1 cellular context compared by ENCODE assay signal in the genomic region with DNA sequence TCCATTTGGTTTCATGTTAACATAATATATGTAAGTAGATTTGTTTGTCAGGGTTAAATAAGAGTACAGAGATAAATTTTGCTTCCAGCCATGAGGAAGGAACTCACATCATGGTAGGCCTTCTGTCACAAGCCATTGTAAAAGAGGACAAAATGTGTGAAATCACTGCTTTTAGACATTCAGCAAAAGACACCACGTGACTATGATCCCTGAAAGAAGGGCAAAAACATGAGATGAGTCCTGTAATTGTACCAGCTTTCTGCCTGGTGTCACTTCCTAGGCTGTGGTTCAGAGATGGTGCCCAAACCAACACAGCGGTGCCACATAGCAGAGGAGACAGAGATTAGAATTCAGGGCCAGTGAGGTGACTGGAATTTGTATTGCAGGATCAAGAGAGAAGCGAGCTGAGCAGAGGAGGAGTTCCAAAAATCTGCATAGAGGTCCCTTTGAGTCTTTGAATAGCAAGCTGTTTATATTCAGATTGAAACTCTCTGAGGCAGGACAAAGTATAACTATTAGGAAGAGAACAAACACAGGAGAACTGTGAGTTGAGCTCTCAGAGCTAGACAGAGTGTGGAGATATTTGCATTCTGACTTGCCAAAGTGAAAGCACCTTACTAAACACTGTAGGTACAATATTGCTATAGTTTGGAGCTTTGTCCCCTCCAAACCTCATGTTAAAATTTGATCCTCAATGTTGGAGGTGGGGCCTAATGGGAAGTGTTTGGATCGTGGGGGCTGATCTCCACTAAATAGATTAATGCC.
TF ChIP-seq lines count a peak whose summit lies in the region.

No MANE protein-coding gene starts in this region.

TF ChIP-seq in WTC11, 78 proteins besides CTCF, POLR2A, EP300 and RAD21 (continued from another document):
- TF ChIP-seq, protein P1, sequence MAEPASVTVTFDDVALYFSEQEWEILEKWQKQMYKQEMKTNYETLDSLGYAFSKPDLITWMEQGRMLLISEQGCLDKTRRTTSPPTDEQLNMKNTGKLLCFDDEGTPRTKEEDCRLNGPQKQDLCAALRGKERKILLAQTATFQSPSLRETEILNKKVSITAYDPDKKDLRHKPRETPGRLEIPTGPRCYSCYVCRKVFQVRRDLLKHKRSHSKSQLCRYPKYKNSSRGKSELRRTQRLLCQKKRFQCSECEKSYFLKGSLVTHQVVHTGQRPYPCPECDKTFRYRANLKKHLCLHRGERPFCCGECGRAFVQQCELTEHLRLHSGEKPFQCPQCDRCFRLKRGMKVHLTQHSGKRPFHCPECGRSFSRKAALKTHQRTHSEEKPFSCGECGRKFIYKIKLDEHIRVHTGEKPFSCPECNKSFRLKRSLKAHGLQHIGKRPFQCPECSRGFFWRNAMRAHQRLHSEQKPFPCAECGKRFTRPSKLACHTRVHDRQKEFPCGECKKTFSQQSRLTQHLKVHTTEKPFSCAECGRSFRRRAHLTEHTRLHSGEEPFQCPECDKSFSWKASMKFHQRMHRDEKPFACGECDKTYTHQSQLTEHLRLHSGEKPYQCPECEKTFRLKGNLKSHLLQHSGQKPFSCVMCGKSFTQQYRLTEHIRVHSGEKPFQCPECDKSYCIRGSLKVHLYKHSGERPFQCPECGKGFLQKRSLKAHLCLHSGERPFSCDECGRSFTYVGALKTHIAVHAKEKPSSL (CRISPR knock-in tag; conservative IDR thresholded peaks at IDR 0.05): no peak
- TF ChIP-seq GRHL2 (CRISPR knock-in tag; IDR thresholded peaks at IDR 0.05; ENCODE audit: insufficient replicate concordance, severe bottlenecking) (no peak), FOXJ3 (CRISPR knock-in tag; IDR thresholded peaks at IDR 0.05; ENCODE audit: borderline replicate concordance) (no peak), RORB (CRISPR knock-in tag; IDR thresholded peaks at IDR 0.05) (no peak), ZNF317 (CRISPR knock-in tag; IDR thresholded peaks at IDR 0.05; ENCODE audit: borderline replicate concordance, low read depth) (no peak), NFE2L1 (CRISPR knock-in tag; IDR thresholded peaks at IDR 0.05) (no peak), SMAD3 (CRISPR knock-in tag; IDR thresholded peaks at IDR 0.05; ENCODE audit: borderline replicate concordance) (no peak), FOXP1 (CRISPR knock-in tag; IDR thresholded peaks at IDR 0.05; ENCODE audit: borderline replicate concordance) (no peak), NFYB (CRISPR knock-in tag; conservative IDR thresholded peaks at IDR 0.05; ENCODE audit: low read depth) (no peak), NFATC4 (CRISPR knock-in tag; IDR thresholded peaks at IDR 0.05) (no peak), CBFB (CRISPR knock-in tag; IDR thresholded peaks at IDR 0.05; ENCODE audit: low read depth) (no peak), ZNF423 (CRISPR knock-in tag; IDR thresholded peaks at IDR 0.05) (no peak)
- TF ChIP-seq, protein P2, sequence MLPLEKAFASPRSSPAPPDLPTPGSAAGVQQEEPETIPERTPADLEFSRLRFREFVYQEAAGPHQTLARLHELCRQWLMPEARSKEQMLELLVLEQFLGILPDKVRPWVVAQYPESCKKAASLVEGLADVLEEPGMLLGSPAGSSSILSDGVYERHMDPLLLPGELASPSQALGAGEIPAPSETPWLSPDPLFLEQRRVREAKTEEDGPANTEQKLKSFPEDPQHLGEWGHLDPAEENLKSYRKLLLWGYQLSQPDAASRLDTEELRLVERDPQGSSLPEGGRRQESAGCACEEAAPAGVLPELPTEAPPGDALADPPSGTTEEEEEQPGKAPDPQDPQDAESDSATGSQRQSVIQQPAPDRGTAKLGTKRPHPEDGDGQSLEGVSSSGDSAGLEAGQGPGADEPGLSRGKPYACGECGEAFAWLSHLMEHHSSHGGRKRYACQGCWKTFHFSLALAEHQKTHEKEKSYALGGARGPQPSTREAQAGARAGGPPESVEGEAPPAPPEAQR (CRISPR knock-in tag; IDR thresholded peaks at IDR 0.05): no peak
- TF ChIP-seq, protein P3, sequence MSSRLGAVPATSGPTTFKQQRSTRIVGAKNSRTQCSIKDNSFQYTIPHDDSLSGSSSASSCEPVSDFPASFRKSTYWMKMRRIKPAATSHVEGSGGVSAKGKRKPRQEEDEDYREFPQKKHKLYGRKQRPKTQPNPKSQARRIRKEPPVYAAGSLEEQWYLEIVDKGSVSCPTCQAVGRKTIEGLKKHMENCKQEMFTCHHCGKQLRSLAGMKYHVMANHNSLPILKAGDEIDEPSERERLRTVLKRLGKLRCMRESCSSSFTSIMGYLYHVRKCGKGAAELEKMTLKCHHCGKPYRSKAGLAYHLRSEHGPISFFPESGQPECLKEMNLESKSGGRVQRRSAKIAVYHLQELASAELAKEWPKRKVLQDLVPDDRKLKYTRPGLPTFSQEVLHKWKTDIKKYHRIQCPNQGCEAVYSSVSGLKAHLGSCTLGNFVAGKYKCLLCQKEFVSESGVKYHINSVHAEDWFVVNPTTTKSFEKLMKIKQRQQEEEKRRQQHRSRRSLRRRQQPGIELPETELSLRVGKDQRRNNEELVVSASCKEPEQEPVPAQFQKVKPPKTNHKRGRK (CRISPR knock-in tag; IDR thresholded peaks at IDR 0.05; ENCODE audit: borderline replicate concordance): no peak
- TF ChIP-seq, protein P4, sequence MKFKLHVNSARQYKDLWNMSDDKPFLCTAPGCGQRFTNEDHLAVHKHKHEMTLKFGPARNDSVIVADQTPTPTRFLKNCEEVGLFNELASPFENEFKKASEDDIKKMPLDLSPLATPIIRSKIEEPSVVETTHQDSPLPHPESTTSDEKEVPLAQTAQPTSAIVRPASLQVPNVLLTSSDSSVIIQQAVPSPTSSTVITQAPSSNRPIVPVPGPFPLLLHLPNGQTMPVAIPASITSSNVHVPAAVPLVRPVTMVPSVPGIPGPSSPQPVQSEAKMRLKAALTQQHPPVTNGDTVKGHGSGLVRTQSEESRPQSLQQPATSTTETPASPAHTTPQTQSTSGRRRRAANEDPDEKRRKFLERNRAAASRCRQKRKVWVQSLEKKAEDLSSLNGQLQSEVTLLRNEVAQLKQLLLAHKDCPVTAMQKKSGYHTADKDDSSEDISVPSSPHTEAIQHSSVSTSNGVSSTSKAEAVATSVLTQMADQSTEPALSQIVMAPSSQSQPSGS (CRISPR knock-in tag; IDR thresholded peaks at IDR 0.05; ENCODE audit: borderline replicate concordance, low read depth): no peak
